1 cellular context compared by ENCODE assay signal in genomic region chr19:49817964-49818690, GRCh38.
TF ChIP-seq lines count a peak whose summit lies in the region.

Gene MED25 (plus strand): TSS chr19:49818289. CDS start chr19:49818342, 53 bp downstream.

TF ChIP-seq in WTC11, 78 proteins besides CTCF, POLR2A, EP300 and RAD21 (continued from another document):
- TF ChIP-seq MYBL2 (CRISPR knock-in tag; IDR thresholded peaks at IDR 0.05) (0 out of 2 replicates have a peak, but pooled peaks have one; percentile 37), GABPB1 (CRISPR knock-in tag; IDR thresholded peaks at IDR 0.05) (peak; percentile 24; the same call in 1 of the 2 replicates)
